In the genomic region with DNA sequence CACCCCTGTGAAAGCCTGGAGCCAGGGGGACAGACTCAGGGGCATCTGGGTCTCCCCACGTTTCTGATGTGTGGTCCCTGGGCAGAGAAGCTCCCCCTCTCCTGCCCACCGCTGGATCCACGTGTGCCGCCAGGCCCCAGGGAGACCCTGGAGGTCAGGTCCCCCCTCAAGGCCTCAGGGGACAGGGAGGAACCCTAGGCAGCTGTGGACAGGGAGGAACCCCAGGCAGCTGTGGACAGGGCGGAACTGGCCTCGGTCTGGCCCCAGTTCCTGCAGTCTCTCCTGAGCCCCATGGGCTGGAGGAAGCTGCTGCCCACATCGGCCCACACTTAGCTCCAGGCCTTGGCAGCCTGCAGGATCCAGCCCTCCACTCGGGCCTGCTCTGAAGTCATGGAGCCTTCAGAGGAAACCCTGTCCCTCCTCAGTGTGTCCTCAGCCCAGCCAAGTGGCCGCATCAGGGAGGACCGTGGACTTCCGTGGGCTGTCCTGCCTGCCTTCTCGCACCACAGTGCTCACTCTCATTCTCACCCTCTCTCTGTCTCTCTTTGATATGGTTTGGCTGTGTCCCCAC, we compare ENCODE assay signal across 14 cellular contexts.
"Had no signal": no experiment of that assay in that cellular context is flagged by ENCODE, and none has a peak within 500 bp of the region (broad histone marks: within the 10 kb centered on the region; RNA-seq: fewer than 3 reads in every experiment).

No MANE protein-coding gene starts in this region.

- H3K27ac Mint-ChIP-seq: naive B cell; nephron; stimulated activated naive CD8-positive, alpha-beta T cell treated with anti-CD3 and anti-CD28 coated beads, Interleukin-15, Interleukin-2, amounts not matched to agents 100 ng/mL and 50 ng/mL, for 24 hours had no signal

- ATAC-seq: foreskin keratinocyte, left colon, left ventricle myocardium superior had no signal

- DNase-seq: cerebellar nuclear complex; dermis blood vessel endothelial cell; erythroblast; foreskin keratinocyte; left colon; left ventricle myocardium superior; mesenchymal stem cell; naive B cell; ovary; small intestine; stimulated activated CD4-positive, alpha-beta T cell treated with anti-CD3 and anti-CD28 coated beads, Interleukin-12 subunit alpha, Interleukin-12 subunit beta, amount 100 ng/mL, for 4 hours; stimulated activated CD4-positive, alpha-beta T cell treated with anti-CD3 and anti-CD28 coated beads, Interleukin-2, amount 100 ng/mL, for 48 hours had no signal

- H3K4me3 Mint-ChIP-seq: naive B cell; nephron; stimulated activated naive CD8-positive, alpha-beta T cell treated with anti-CD3 and anti-CD28 coated beads, Interleukin-15, Interleukin-2, amounts not matched to agents 100 ng/mL and 50 ng/mL, for 24 hours had no signal
